Comparison of ENCODE assay signal across 18 cellular contexts in the genomic region with DNA sequence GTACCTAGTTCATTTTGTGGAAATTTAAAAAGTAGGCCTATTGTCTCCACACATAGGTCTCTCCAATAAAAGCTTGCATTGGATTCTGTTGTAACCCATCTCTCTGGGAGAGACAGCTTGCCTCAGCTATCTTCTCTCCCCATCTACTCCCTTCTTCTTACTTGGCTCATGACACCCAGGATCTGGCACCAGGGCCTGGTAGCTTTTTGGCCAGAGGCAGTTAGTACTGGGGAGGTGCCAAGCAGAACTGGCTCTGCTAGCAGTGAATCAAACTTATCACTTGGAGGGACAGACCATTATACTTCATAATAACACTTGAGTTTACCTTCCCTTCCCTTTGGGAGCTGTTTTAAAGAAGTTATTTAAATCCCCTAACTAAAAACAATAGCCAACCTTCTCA. TPM values are rescaled to one million over a fixed set of nuclear protein-coding genes. Genes with fewer than 3 reads are reported as not detected.
"Had no signal": no experiment of that assay in that cellular context is flagged by ENCODE, and none has a peak within 500 bp of the region (broad histone marks: within the 10 kb centered on the region; RNA-seq: fewer than 3 reads in every experiment).

No MANE protein-coding gene starts in this region.

- H3K9me3 Mint-ChIP-seq: activated CD4-positive, alpha-beta memory T cell treated with anti-CD3 and anti-CD28 coated beads for 36 hours; activated T-cell treated with anti-CD3 and anti-CD28 coated beads, Interleukin-2, amount 50 U/mL, for 4 hours; stimulated activated naive CD8-positive, alpha-beta T cell treated with anti-CD3 and anti-CD28 coated beads, Interleukin-15, Interleukin-2, amounts not matched to agents 100 ng/mL and 50 ng/mL, for 24 hours had no signal

- H3K36me3 ChIP-seq: vagina had no signal

- H3K36me3 Mint-ChIP-seq: activated CD4-positive, alpha-beta memory T cell treated with anti-CD3 and anti-CD28 coated beads for 36 hours; activated naive CD8-positive, alpha-beta T cell had no signal

- H3K27ac ChIP-seq: dorsolateral prefrontal cortex, testis, vagina had no signal

- H3K27me3 Mint-ChIP-seq: activated naive CD8-positive, alpha-beta T cell had no signal

- H3K9me3 ChIP-seq: testis, vagina had no signal

- H3K4me3 Mint-ChIP-seq: activated CD4-positive, alpha-beta memory T cell treated with anti-CD3 and anti-CD28 coated beads for 36 hours; activated naive CD8-positive, alpha-beta T cell; activated T-cell treated with anti-CD3 and anti-CD28 coated beads, Interleukin-2, amount 50 U/mL, for 4 hours; neural crest cell; stimulated activated naive CD8-positive, alpha-beta T cell treated with anti-CD3 and anti-CD28 coated beads, Interleukin-15, Interleukin-2, amounts not matched to agents 100 ng/mL and 50 ng/mL, for 24 hours had no signal

- ATAC-seq: activated T-cell treated with anti-CD3 and anti-CD28 coated beads, Interleukin-2, amount 50 U/mL, for 4 hours; esophagus mucosa had no signal

- H3K27me3 ChIP-seq: testis, vagina had no signal

- H3K4me3 ChIP-seq: dorsolateral prefrontal cortex, testis, vagina had no signal

- DNase-seq: activated CD4-positive, alpha-beta memory T cell treated with anti-CD3 and anti-CD28 coated beads for 36 hours; activated gamma-delta T cell; activated T-cell treated with anti-CD3 and anti-CD28 coated beads, Interleukin-2, amount 50 U/mL, for 4 hours; dorsolateral prefrontal cortex; foreskin melanocyte; head of caudate nucleus; stimulated activated CD4-positive, alpha-beta T cell treated with anti-CD3 and anti-CD28 coated beads, Interleukin-4, amount 100 ng/mL, for 24 hours; T-helper 9 cell; testis had no signal

- H3K27ac Mint-ChIP-seq: activated CD4-positive, alpha-beta memory T cell treated with anti-CD3 and anti-CD28 coated beads for 36 hours; activated naive CD8-positive, alpha-beta T cell; stimulated activated naive CD8-positive, alpha-beta T cell treated with anti-CD3 and anti-CD28 coated beads, Interleukin-15, Interleukin-2, amounts not matched to agents 100 ng/mL and 50 ng/mL, for 24 hours had no signal

RNA-seq across cellular contexts. Expression of a gene that starts 31.8 kb away (rescaled TPM):
- total RNA-seq: chondrocyte, esophagus mucosa, liver, neural crest cell, osteocyte, renal cortical epithelial cell, vagina had no signal
- polyA plus RNA-seq: liver had no signal
